Comparison of ENCODE assay signal across 27 cellular contexts in genomic region chr7:93172683-93173082, GRCh38. TPM values are rescaled to one million over a fixed set of nuclear protein-coding genes. Genes with fewer than 3 reads are reported as not detected.
"Had no signal": no experiment of that assay in that cellular context is flagged by ENCODE, and none has a peak within 500 bp of the region (broad histone marks: within the 10 kb centered on the region; RNA-seq: fewer than 3 reads in every experiment).

No MANE protein-coding gene starts in this region.

- DNase-seq: stimulated activated CD4-positive, alpha-beta T cell treated with anti-CD3 and anti-CD28 coated beads, Interleukin-2, amount 100 ng/mL, for 48 hours; stimulated activated CD4-positive, alpha-beta T cell treated with anti-CD3 and anti-CD28 coated beads, Interleukin-4, amount 100 ng/mL, for 1 hour; stimulated activated CD4-positive, alpha-beta T cell treated with anti-CD3 and anti-CD28 coated beads, Interleukin-4, amount 100 ng/mL, for 24 hours; stimulated activated CD4-positive, alpha-beta T cell treated with anti-CD3 and anti-CD28 coated beads, Interleukin-4, amount 100 ng/mL, for 4 hours; stimulated activated CD8-positive, alpha-beta memory T cell treated with anti-CD3 and anti-CD28 coated beads, Interleukin-4, amount 100 ng/mL, for 48 hours; stimulated activated naive B cell treated with anti-CD40 and anti-IgM and Interleukin-4, amounts not matched to agents 10 μg/mL and 1 μg/mL and 100 μg/mL, for 72 hours; stimulated activated naive CD4-positive, alpha-beta T cell; stimulated activated naive CD4-positive, alpha-beta T cell treated with Interleukin-2 at 50 U/mL for 16 hours; stimulated activated naive CD8-positive, alpha-beta T cell treated with anti-CD3 and anti-CD28 coated beads, Interleukin-15, amount 100 ng/mL, for 72 hours; stimulated activated naive CD8-positive, alpha-beta T cell treated with anti-CD3 and anti-CD28 coated beads, Interleukin-15, Interleukin-2, amounts not matched to agents 100 U/mL and 50 U/mL, for 24 hours; stomach; substantia nigra; testis; thyroid gland; tibial artery; transverse colon; trophoblast cell; upper lobe of left lung; upper lobe of right lung; uterus had no signal

- H3K27me3 ChIP-seq: stomach, suprapubic skin, testis, thyroid gland, tibial artery, tibial nerve, transverse colon, upper lobe of left lung, upper lobe of right lung, uterus, vagina had no signal

- H3K36me3 ChIP-seq: stomach, suprapubic skin, thoracic aorta, thyroid gland, tibial artery, tibial nerve, transverse colon, upper lobe of left lung, upper lobe of right lung, uterus, vagina had no signal

- H3K4me3 ChIP-seq: stomach, suprapubic skin, testis, thoracic aorta, thyroid gland, tibial artery, tibial nerve, transverse colon, upper lobe of left lung, upper lobe of right lung, uterus, vagina had no signal

- H3K27ac ChIP-seq: stomach, suprapubic skin, testis, thoracic aorta, thyroid gland, tibial artery, tibial nerve, transverse colon, upper lobe of left lung, upper lobe of right lung, uterus, vagina had no signal

- H3K4me1 ChIP-seq: stomach, suprapubic skin, testis, thyroid gland, tibial artery, tibial nerve, transverse colon, upper lobe of left lung, upper lobe of right lung, uterus, vagina had no signal

- ATAC-seq: stimulated activated effector memory CD8-positive, alpha-beta T cell treated with anti-CD3 and anti-CD28 coated beads, Interleukin-12 subunit alpha, Interleukin-12 subunit beta, amount 100 ng/mL, for 72 hours; stimulated activated memory B cell treated with anti-CD40 and anti-IgM and Interleukin-4, amounts not matched to agents 10 μg/mL and 1 μg/mL and 100 μg/mL, for 72 hours; stimulated activated naive B cell treated with anti-CD40 and anti-IgM and Interleukin-4, amounts not matched to agents 10 μg/mL and 1 μg/mL and 100 μg/mL, for 72 hours; stimulated activated naive CD8-positive, alpha-beta T cell treated with anti-CD3 and anti-CD28 coated beads, Interleukin-15, amount 100 ng/mL, for 72 hours; stimulated activated naive CD8-positive, alpha-beta T cell treated with anti-CD3 and anti-CD28 coated beads, Interleukin-15, Interleukin-2, amounts not matched to agents 100 U/mL and 50 U/mL, for 24 hours; upper lobe of right lung had no signal

- H3K9me3 ChIP-seq: suprapubic skin, testis, thyroid gland, upper lobe of right lung, uterus had no signal

RNA-seq across cellular contexts. Expression of gene HEPACAM2, which starts 53.6 kb away (rescaled TPM):
- total RNA-seq: thoracic aorta, tibial nerve, upper lobe of right lung, ureter, vagina had no signal
